ENCODE assay signal across 17 cellular contexts in the genomic region with DNA sequence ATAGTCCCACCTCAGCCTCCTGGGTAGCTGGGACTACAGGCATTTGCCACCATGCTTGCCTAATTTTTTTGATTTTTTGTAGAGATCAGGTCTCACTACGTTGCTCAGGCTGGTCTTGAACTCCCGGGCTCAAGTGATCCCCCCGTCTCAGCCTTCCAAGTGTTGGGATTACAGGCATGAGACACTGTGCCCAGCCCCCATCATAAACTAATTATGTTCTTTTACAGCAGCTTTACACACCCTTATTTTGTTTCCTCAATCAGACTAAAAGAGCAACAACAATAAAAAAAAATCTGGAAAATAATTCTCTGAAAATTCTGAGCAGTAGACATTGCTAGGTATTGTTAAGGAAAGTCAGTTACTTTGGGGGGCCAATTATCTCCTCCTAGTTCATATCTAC. TPM values are rescaled to one million over a fixed set of nuclear protein-coding genes. Genes with fewer than 3 reads are reported as not detected.
A peak's percentile ranks its signal among the peaks of the same experiment; 100 is the strongest.
DNase-seq lines count a peak whose midpoint lies in the region; ATAC-seq and TF ChIP-seq lines count a peak whose summit lies in the region.
"Had no signal": no experiment of that assay in that cellular context is flagged by ENCODE, and none has a peak within 500 bp of the region (broad histone marks: within the 10 kb centered on the region; RNA-seq: fewer than 3 reads in every experiment).

No MANE protein-coding gene starts in this region.

- H3K4me3 Mint-ChIP-seq in osteocyte (ENCODE audit: unreplicated experiment), result no peak overlapping the region

- peaks cover 66% of the 10 kb centered on the region for H3K4me1 Mint-ChIP-seq in osteocyte (ENCODE audit: unreplicated experiment)

- H3K4me3 ChIP-seq in GM23248, result no peak overlapping the region
- H3K4me3 ChIP-seq in RWPE2 (ENCODE audit: severe bottlenecking), result no peak overlapping the region
- H3K4me3 ChIP-seq in esophagus muscularis mucosa, result no peak overlapping the region
- no peak overlapping the region for H3K4me3 ChIP-seq in aorta (ENCODE audit: low read length in 2 of 2)
- H3K4me3 ChIP-seq: BLaER1, MG63 had no signal

- H3K27ac Mint-ChIP-seq in osteocyte (ENCODE audit: unreplicated experiment), result peak overlapping the region; percentile 46

- 0 out of 2 replicates have a peak, but pooled peaks cover 3% of the 10 kb centered on the region for H3K36me3 ChIP-seq in GM23248 (ENCODE audit: low read depth)
- peaks cover 22% of the 10 kb centered on the region for H3K36me3 ChIP-seq in RWPE2 (ENCODE audit: low read depth)
- H3K36me3 ChIP-seq in esophagus muscularis mucosa, result no peaks in the 10 kb centered on the region
- no peaks in the 10 kb centered on the region for H3K36me3 ChIP-seq in aorta (ENCODE audit: control insufficient read depth in 1 of 2, insufficient read depth in 2 of 2, low read length in 1 of 2)
- H3K36me3 ChIP-seq: BLaER1 had no signal

- H3K9me3 ChIP-seq in GM23248 (ENCODE audit: low read depth), result no peaks in the 10 kb centered on the region
- H3K9me3 ChIP-seq in RWPE2 (ENCODE audit: severe bottlenecking), result no peaks in the 10 kb centered on the region
- no peaks in the 10 kb centered on the region for H3K9me3 ChIP-seq in esophagus muscularis mucosa
- no peaks in the 10 kb centered on the region for H3K9me3 ChIP-seq in aorta (ENCODE audit: control insufficient read depth, low read length)
- H3K9me3 ChIP-seq: BLaER1 had no signal

- ATAC-seq in RWPE2 (ENCODE audit: low read depth) (no peak), aorta (ENCODE audit: low FRiP score) (no peak), GM21717 (IDR thresholded peaks at IDR 0.05; ENCODE audit: unreplicated experiment) (no peak)

- H3K36me3 Mint-ChIP-seq in osteocyte (ENCODE audit: unreplicated experiment), result peaks cover 24% of the 10 kb centered on the region

- peaks cover 3% of the 10 kb centered on the region for H3K9me3 Mint-ChIP-seq in osteocyte (ENCODE audit: unreplicated experiment)

- H3K4me1 ChIP-seq in GM23248 (ENCODE audit: insufficient read depth), result peaks cover 42% of the 10 kb centered on the region
- peaks cover 41% of the 10 kb centered on the region for H3K4me1 ChIP-seq in RWPE2 (ENCODE audit: insufficient read depth, poor library complexity, severe bottlenecking)
- H3K4me1 ChIP-seq in esophagus muscularis mucosa, result peaks cover 36 to 71% (median 59%) of the 10 kb centered on the region in 4 donors
- H3K4me1 ChIP-seq in aorta (ENCODE audit: control insufficient read depth in 1 of 2, insufficient read depth in 2 of 2, low read length in 2 of 2), result peaks cover 0 to 4% of the 10 kb centered on the region in 2 donors

- H3K4me2 ChIP-seq in GM23248 (ENCODE audit: unreplicated experiment), result no peak overlapping the region
- H3K4me2 ChIP-seq: BLaER1, KMS-11 had no signal

- peaks cover 94% of the 10 kb centered on the region for H3K79me2 ChIP-seq in GM23248 (ENCODE audit: insufficient read depth)

- H3K27ac ChIP-seq in GM23248, result peak overlapping the region; percentile 13; the same call in 1 of the 2 replicates
- peak overlapping the region; percentile 97 for H3K27ac ChIP-seq in RWPE2 (ENCODE audit: poor library complexity, severe bottlenecking)
- H3K27ac ChIP-seq in esophagus muscularis mucosa (replicated peaks in 1 of 4), result peak overlapping the region in 3 of 4 donors; percentile 67 to 72 (median 71)
- H3K27ac ChIP-seq in aorta (ENCODE audit: low read depth in 1 of 2, low read length in 2 of 2), result no peak overlapping the region
- H3K27ac ChIP-seq: BLaER1, HL-60, KMS-11 had no signal

- 95 to 97% methylated on average over 3 of the region's 3 CpGs for WGBS in GM23248 (ENCODE audit: low coverage in 1 of 2, low lambda C conversion rate in 2 of 2, missing lambda C conversion rate in 2 of 2), 2 experiments
- 97% methylated on average over 3 of the region's 3 CpGs for WGBS in esophagus muscularis mucosa
- WGBS in aorta, 2 donors, result 95% methylated on average over 3 of the region's 3 CpGs

- H3K9ac ChIP-seq in GM23248, result no peak overlapping the region
- H3K9ac ChIP-seq: BLaER1, KMS-11 had no signal

- in situ Hi-C loops in GM23248 (cut with MboI), result no loop called here

- intact Hi-C loops in esophagus muscularis mucosa (cut with DNase I), result no loop called here
- intact Hi-C loops in posterior vena cava (cut with DNase I), result no loop called here
- intact Hi-C loops in aorta (cut with DNase I), result no loop called here

- no peak for TF ChIP-seq CTCF in RWPE2 (IDR thresholded peaks at IDR 0.05; ENCODE audit: poor library complexity, severe bottlenecking)
- TF ChIP-seq CTCF in esophagus muscularis mucosa (IDR thresholded peaks at IDR 0.05), result no peak
- no peak for TF ChIP-seq CTCF in osteocyte (IDR thresholded peaks at IDR 0.05)

- TF ChIP-seq POLR2A in esophagus muscularis mucosa (IDR thresholded peaks at IDR 0.05; ENCODE audit: low read depth), result no peak

- DNase-seq in GM23248 (no peak), RWPE2 (ENCODE audit: low spot score) (no peak), esophagus muscularis mucosa (ENCODE audit: extremely low spot score) (no peak), osteocyte (ENCODE audit: extremely low spot score, unreplicated experiment) (no peak), posterior vena cava (ENCODE audit: low spot score) (no peak), aorta (no peak), medulla oblongata (ENCODE audit: extremely low spot score) (no peak)
- DNase-seq: DMS 273 treated with DMSO at 0.1 percent for 48 hours, MG63, NCI-H1092 treated with DMSO at 0.1 percent for 48 hours, NCI-H1694, NCI-H774, SHP77 had no signal

- no peaks in the 10 kb centered on the region for H3K9me2 ChIP-seq in GM23248 (ENCODE audit: insufficient read depth)

- no peak for TF ChIP-seq EP300 in esophagus muscularis mucosa (IDR thresholded peaks at IDR 0.05)

- H3K27me3 ChIP-seq in GM23248 (replicated peaks; ENCODE audit: insufficient read depth) (no peaks in the 10 kb centered on the region), RWPE2 (ENCODE audit: insufficient read depth, poor library complexity, severe bottlenecking) (no peaks in the 10 kb centered on the region), esophagus muscularis mucosa (no peaks in the 10 kb centered on the region), aorta (ENCODE audit: control insufficient read depth in 1 of 2, insufficient read depth in 2 of 2, low read length in 1 of 2) (no peaks in the 10 kb centered on the region)
- H3K27me3 ChIP-seq: BLaER1, MG63 had no signal

- no peaks in the 10 kb centered on the region for H4K20me1 ChIP-seq in GM23248 (ENCODE audit: insufficient read depth)
- H4K20me1 ChIP-seq: BLaER1 had no signal

- no peaks in the 10 kb centered on the region for H3K27me3 Mint-ChIP-seq in osteocyte (ENCODE audit: unreplicated experiment)

- no peak overlapping the region for H2AFZ ChIP-seq in GM23248

- H3F3A ChIP-seq in GM23248 (ENCODE audit: insufficient read depth), result peaks cover 38% of the 10 kb centered on the region

RNA-seq across cellular contexts. Expression of a gene that starts 35.7 kb away (rescaled TPM):
- total RNA-seq in GM23248 (2014; rRNA removed; shearing (Covaris generic)), result 13.4 and 16.6 TPM in 2 replicates
- 13.2 and 13.8 TPM in 2 replicates for polyA plus RNA-seq in GM23248 (2016; fragmentation: Nextera tagmentation; extraction: Ambion mirVana)
- total RNA-seq in esophagus muscularis mucosa, result 10 to 100 TPM; 44.9 to 59.2 (median 56.2) TPM
- total RNA-seq in osteocyte, result 64.8 and 72.0 TPM in 2 replicates
- total RNA-seq in posterior vena cava, result 10 to 100 TPM; 34.2 to 36.0 TPM
- total RNA-seq in aorta, result 10 to 100 TPM; 62.4 to 85.5 TPM
- polyA plus RNA-seq in aorta, result 10 to 100 TPM; 15.0 to 17.2 TPM

Comparison
In these comparisons a context has a peak if more than half of its experiments do, and no peak if none do; other contexts are left out.
1. H3K27ac ChIP-seq: peak in GM23248 (single experiment), RWPE2 (single experiment) and esophagus muscularis mucosa (3 of 4); none in aorta (0 of 2).